21 cellular contexts compared by ENCODE assay signal in genomic region chr3:66465034-66465433, GRCh38. TPM values are rescaled to one million over a fixed set of nuclear protein-coding genes. Genes with fewer than 3 reads are reported as not detected.
DNase-seq lines count a peak whose midpoint lies in the region; ATAC-seq and TF ChIP-seq lines count a peak whose summit lies in the region.
"Had no signal": no experiment of that assay in that cellular context is flagged by ENCODE, and none has a peak within 500 bp of the region (broad histone marks: within the 10 kb centered on the region; RNA-seq: fewer than 3 reads in every experiment).

No MANE protein-coding gene starts in this region.

- no peaks in the 10 kb centered on the region for H3K27me3 ChIP-seq in esophagus muscularis mucosa
- no peaks in the 10 kb centered on the region for H3K27me3 ChIP-seq in muscle layer of colon (ENCODE audit: control insufficient read depth in 1 of 2, insufficient read depth in 2 of 2, low read length in 2 of 2)
- no peaks in the 10 kb centered on the region for H3K27me3 ChIP-seq in gastrocnemius medialis
- H3K27me3 ChIP-seq: BE2C, SJCRH30 had no signal

- peaks cover 0 to 18% (median 4%) of the 10 kb centered on the region in 4 donors for H3K36me3 ChIP-seq in esophagus muscularis mucosa
- H3K36me3 ChIP-seq in muscle layer of colon (ENCODE audit: insufficient read depth, low read length), result peaks cover 10% of the 10 kb centered on the region
- H3K36me3 ChIP-seq in gastrocnemius medialis, result peaks cover 0 to 8% of the 10 kb centered on the region in 2 donors
- H3K36me3 ChIP-seq: BE2C, SJCRH30 had no signal

- H3K9me3 ChIP-seq in esophagus muscularis mucosa (no peaks in the 10 kb centered on the region), muscle layer of colon (ENCODE audit: low read length) (no peaks in the 10 kb centered on the region), gastrocnemius medialis (no peaks in the 10 kb centered on the region)
- H3K9me3 ChIP-seq: BE2C, SJCRH30 had no signal

- no peak for TF ChIP-seq EP300 in esophagus muscularis mucosa (IDR thresholded peaks at IDR 0.05)

- TF ChIP-seq POLR2A in esophagus muscularis mucosa (IDR thresholded peaks at IDR 0.05; ENCODE audit: low read depth), result no peak
- no peak for TF ChIP-seq POLR2A in gastrocnemius medialis (IDR thresholded peaks at IDR 0.05)

- WGBS in esophagus muscularis mucosa, result 72% methylated on average over 3 of the region's 3 CpGs

- H3K27ac ChIP-seq in esophagus muscularis mucosa (replicated peaks in 1 of 4), result peak overlapping the region in 3 of 4 donors; percentile 9 to 32 (median 23)
- H3K27ac ChIP-seq in muscle layer of colon (ENCODE audit: low read depth, low read length), result peak overlapping the region; percentile 26
- peak overlapping the region; percentile 26 to 40 (median 34) for H3K27ac ChIP-seq in gastrocnemius medialis
- H3K27ac ChIP-seq: 22Rv1, GM23248, SJCRH30 had no signal

- H3K4me3 ChIP-seq in esophagus muscularis mucosa (no peak overlapping the region), muscle layer of colon (ENCODE audit: low read depth in 1 of 2, low read length in 2 of 2) (no peak overlapping the region), gastrocnemius medialis (no peak overlapping the region)
- H3K4me3 ChIP-seq: GM23248, K562, SJCRH30 had no signal

- H3K4me1 ChIP-seq in esophagus muscularis mucosa (peaks cover 31 to 84% (median 74%) of the 10 kb centered on the region in 4 donors), muscle layer of colon (ENCODE audit: insufficient read depth, low read length) (peaks cover 70% of the 10 kb centered on the region), gastrocnemius medialis (peaks cover 45% of the 10 kb centered on the region in 2 donors)
- H3K4me1 ChIP-seq: BE2C had no signal

- ATAC-seq in Right ventricle myocardium inferior (peak; percentile 65), gastrocnemius medialis (no peak)
- ATAC-seq: K562 had no signal

- no peak for TF ChIP-seq CTCF in esophagus muscularis mucosa (IDR thresholded peaks at IDR 0.05)
- no peak for TF ChIP-seq CTCF in gastrocnemius medialis (IDR thresholded peaks at IDR 0.05 in 4 of 5, conservative IDR thresholded peaks at IDR 0.05 in 1 of 5)

- intact Hi-C loops in Right ventricle myocardium inferior (cut with DNase I) (no loop called here), cardiac septum (cut with DNase I) (no loop called here), esophagus muscularis mucosa (cut with DNase I) (no loop called here), gastrocnemius medialis (cut with DNase I; ENCODE audit: low total_unique reads) (no loop called here)

- in situ Hi-C loops in gastrocnemius medialis (cut with MboI; ENCODE audit: low sequenced_read_pairs in 4 of 4), result no loop called here

- no peak for DNase-seq in Right ventricle myocardium inferior (ENCODE audit: missing footprints)
- no peak for DNase-seq in cardiac septum (ENCODE audit: low spot score)
- no peak for DNase-seq in esophagus muscularis mucosa (ENCODE audit: extremely low spot score)
- no peak for DNase-seq in gastrocnemius medialis
- no peak for DNase-seq in stimulated activated CD4-positive, alpha-beta T cell treated with anti-CD3 and anti-CD28 coated beads, Interleukin-2, amount 100 ng/mL, for 24 hours
- DNase-seq in AG08396 (ENCODE audit: low spot score), result no peak
- no peak for DNase-seq in stimulated activated CD4-positive, alpha-beta T cell treated with anti-CD3 and anti-CD28 coated beads, Interleukin-2, amount 100 ng/mL, for 48 hours
- DNase-seq: BE2C; CD4-positive, alpha-beta T cell; H7; NCI-H1105 treated with DMSO at 0.1 percent for 48 hours; NCI-H146; NCI-H2029; NCI-H446; NCI-H524 treated with DMSO at 0.1 percent for 48 hours; NCI-H774; SJCRH30 had no signal

- no peak overlapping the region for H3K9ac ChIP-seq in muscle layer of colon (ENCODE audit: low read length)
- H3K9ac ChIP-seq: GM23248 had no signal

RNA-seq across cellular contexts. Expression of gene LRIG1, which starts 35.8 kb away (rescaled TPM):
- total RNA-seq in Right ventricle myocardium inferior, result 93.8 TPM
- total RNA-seq in cardiac septum, result 77.1 TPM
- total RNA-seq in esophagus muscularis mucosa, result 100 to 1,000 TPM in 3 of 4 donors, 10 to 100 TPM in 1; 95.3 to 136 (median 131) TPM
- total RNA-seq in gastrocnemius medialis, result 100 to 1,000 TPM in 1 of 4 donors, 10 to 100 TPM in 3; 45.3 to 103 (median 58.6) TPM
